22 cellular contexts compared by ENCODE assay signal in genomic region chr1:82323144-82323543, GRCh38.
"Had no signal": no experiment of that assay in that cellular context is flagged by ENCODE, and none has a peak within 500 bp of the region (broad histone marks: within the 10 kb centered on the region; RNA-seq: fewer than 3 reads in every experiment).

No MANE protein-coding gene starts in this region.

- H3K9me3 Mint-ChIP-seq: activated naive CD8-positive, alpha-beta T cell treated with anti-CD3 and anti-CD28 coated beads, Interleukin-2, amount 50 U/mL, for 24 hours; nephron; stimulated activated naive B cell treated with anti-CD40 and anti-IgM and Interleukin-4, amounts not matched to agents 10 μg/mL and 1 μg/mL and 100 μg/mL, for 72 hours had no signal

- H3K36me3 ChIP-seq: ascending aorta, breast epithelium, esophagus squamous epithelium, right atrium auricular region, tibial artery, uterus had no signal

- H3K27me3 ChIP-seq: ascending aorta, breast epithelium, esophagus squamous epithelium, right atrium auricular region, tibial artery, uterus had no signal

- DNase-seq: activated CD4-positive, CD25-positive, alpha-beta regulatory T cell treated with anti-CD3 and anti-CD28 coated beads, Interleukin-2, amount 50 U/mL, for 72 hours; activated naive CD4-positive, alpha-beta T cell treated with Interleukin-2 at 50 U/mL for 16 hours; activated naive CD8-positive, alpha-beta T cell treated with anti-CD3 and anti-CD28 coated beads, Interleukin-2, amount 50 U/mL, for 24 hours; cerebellar nuclear complex; effector CD8-positive, alpha-beta T cell; esophagus squamous epithelium; hypothalamus; kidney; left ventricle myocardium superior; occipital lobe; stimulated activated CD4-positive, alpha-beta T cell treated with anti-CD3 and anti-CD28 coated beads, Interleukin-15, amount 100 ng/mL, for 24 hours; stimulated activated CD4-positive, alpha-beta T cell treated with anti-CD3 and anti-CD28 coated beads, Interleukin-4, amount 100 ng/mL, for 1 hour; stimulated activated naive B cell treated with anti-CD40 and anti-IgM and Interleukin-4, amounts not matched to agents 10 μg/mL and 1 μg/mL and 100 μg/mL, for 72 hours; tibial artery; uterus had no signal

- H3K36me3 Mint-ChIP-seq: stimulated activated naive B cell treated with anti-CD40 and anti-IgM and Interleukin-4, amounts not matched to agents 10 μg/mL and 1 μg/mL and 100 μg/mL, for 72 hours had no signal

- H3K27me3 Mint-ChIP-seq: activated naive CD8-positive, alpha-beta T cell treated with anti-CD3 and anti-CD28 coated beads, Interleukin-2, amount 50 U/mL, for 24 hours; activated T-helper 17 cell treated with anti-CD3 and anti-CD28 coated beads, Interleukin-2, amount 50 U/mL, for 72 hours; progenitor cell of endocrine pancreas; stimulated activated naive B cell treated with anti-CD40 and anti-IgM and Interleukin-4, amounts not matched to agents 10 μg/mL and 1 μg/mL and 100 μg/mL, for 72 hours had no signal

- H3K4me1 ChIP-seq: ascending aorta, breast epithelium, esophagus squamous epithelium, right atrium auricular region, uterus had no signal

- H3K27ac Mint-ChIP-seq: activated naive CD8-positive, alpha-beta T cell treated with anti-CD3 and anti-CD28 coated beads, Interleukin-2, amount 50 U/mL, for 24 hours; activated T-helper 17 cell treated with anti-CD3 and anti-CD28 coated beads, Interleukin-2, amount 50 U/mL, for 72 hours; nephron; stimulated activated naive B cell treated with anti-CD40 and anti-IgM and Interleukin-4, amounts not matched to agents 10 μg/mL and 1 μg/mL and 100 μg/mL, for 72 hours had no signal

- H3K4me3 ChIP-seq: ascending aorta, breast epithelium, esophagus squamous epithelium, right atrium auricular region, skin epidermis, tibial artery, uterus had no signal

- H3K9me3 ChIP-seq: ascending aorta, breast epithelium, esophagus squamous epithelium, right atrium auricular region, tibial artery, uterus had no signal

- H3K4me1 Mint-ChIP-seq: activated naive CD8-positive, alpha-beta T cell treated with anti-CD3 and anti-CD28 coated beads, Interleukin-2, amount 50 U/mL, for 24 hours; activated T-helper 17 cell treated with anti-CD3 and anti-CD28 coated beads, Interleukin-2, amount 50 U/mL, for 72 hours; stimulated activated naive B cell treated with anti-CD40 and anti-IgM and Interleukin-4, amounts not matched to agents 10 μg/mL and 1 μg/mL and 100 μg/mL, for 72 hours had no signal

- ATAC-seq: activated naive CD8-positive, alpha-beta T cell treated with anti-CD3 and anti-CD28 coated beads, Interleukin-2, amount 50 U/mL, for 24 hours; activated T-helper 17 cell treated with anti-CD3 and anti-CD28 coated beads, Interleukin-2, amount 50 U/mL, for 72 hours; left ventricle myocardium superior; stimulated activated naive B cell treated with anti-CD40 and anti-IgM and Interleukin-4, amounts not matched to agents 10 μg/mL and 1 μg/mL and 100 μg/mL, for 72 hours had no signal

- H3K4me3 Mint-ChIP-seq: activated naive CD8-positive, alpha-beta T cell treated with anti-CD3 and anti-CD28 coated beads, Interleukin-2, amount 50 U/mL, for 24 hours; activated T-helper 17 cell treated with anti-CD3 and anti-CD28 coated beads, Interleukin-2, amount 50 U/mL, for 72 hours; nephron; stimulated activated naive B cell treated with anti-CD40 and anti-IgM and Interleukin-4, amounts not matched to agents 10 μg/mL and 1 μg/mL and 100 μg/mL, for 72 hours had no signal

- H3K27ac ChIP-seq: ascending aorta, breast epithelium, esophagus squamous epithelium, right atrium auricular region, skin epidermis, tibial artery, uterus had no signal
